ENCODE assay signal across 8 cellular contexts in genomic region chr7:29748286-29749099, GRCh38. TPM values are rescaled to one million over a fixed set of nuclear protein-coding genes. Genes with fewer than 3 reads are reported as not detected.
A peak's percentile ranks its signal among the peaks of the same experiment; 100 is the strongest.
DNase-seq lines count a peak whose midpoint lies in the region; ATAC-seq, FAIRE-seq and TF ChIP-seq lines count a peak whose summit lies in the region.

No MANE protein-coding gene starts in this region.

- H3K27ac ChIP-seq in Peyer's patch, result no peak overlapping the region
- H3K27ac ChIP-seq in esophagus muscularis mucosa (replicated peaks in 1 of 4), result no peak overlapping the region
- H3K27ac ChIP-seq in pancreas, result no peak overlapping the region
- H3K27ac ChIP-seq in CD4-positive, alpha-beta T cell (ENCODE audit: low read depth, low read length), result no peak overlapping the region

- no peak overlapping the region for H3K4me3 Mint-ChIP-seq in mesothelial cell of epicardium
- H3K4me3 Mint-ChIP-seq in CD4-positive, alpha-beta T cell, result no peak overlapping the region

- H3K4me1 ChIP-seq in Peyer's patch (no peaks in the 10 kb centered on the region), esophagus muscularis mucosa (peaks cover 0 to 7% (median 5%) of the 10 kb centered on the region in 4 donors), pancreas (peaks cover 0 to 2% (median 0%) of the 10 kb centered on the region in 3 donors)

- POLR2A ChIA-PET in CD4-positive, alpha-beta T cell (lab: Charles Lee), result no interaction called here

- no peaks in the 10 kb centered on the region for H3K27me3 Mint-ChIP-seq in mesothelial cell of epicardium (ENCODE audit: low read depth)
- H3K27me3 Mint-ChIP-seq in CD4-positive, alpha-beta T cell, result no peaks in the 10 kb centered on the region

- no peak overlapping the region for H3K4me3 ChIP-seq in Peyer's patch
- H3K4me3 ChIP-seq in esophagus muscularis mucosa, result no peak overlapping the region
- no peak overlapping the region for H3K4me3 ChIP-seq in pancreas

- no peaks in the 10 kb centered on the region for H3K36me3 ChIP-seq in Peyer's patch
- no peaks in the 10 kb centered on the region for H3K36me3 ChIP-seq in esophagus muscularis mucosa
- no peaks in the 10 kb centered on the region for H3K36me3 ChIP-seq in pancreas

- in situ Hi-C loops in Caki2 (cut with HindIII; ENCODE audit: low pct_unique_long_range_greater_than_20kb, low sequenced_read_pairs), result no loop called here

- peaks cover 14% of the 10 kb centered on the region for H3K4me1 Mint-ChIP-seq in mesothelial cell of epicardium
- no peaks in the 10 kb centered on the region for H3K4me1 Mint-ChIP-seq in CD4-positive, alpha-beta T cell (ENCODE audit: low read depth)

- no peaks in the 10 kb centered on the region for H3K36me3 Mint-ChIP-seq in mesothelial cell of epicardium
- H3K36me3 Mint-ChIP-seq in CD4-positive, alpha-beta T cell (ENCODE audit: low read depth), result no peaks in the 10 kb centered on the region

- no peak for TF ChIP-seq POLR2A in Peyer's patch (IDR thresholded peaks at IDR 0.05)
- TF ChIP-seq POLR2A in esophagus muscularis mucosa (IDR thresholded peaks at IDR 0.05; ENCODE audit: low read depth), result no peak

- ATAC-seq in pancreas (peak; percentile 78 to 94 (median 90)), GM18873 (IDR thresholded peaks at IDR 0.05; ENCODE audit: low FRiP score, unreplicated experiment) (no peak)
- no peak for ATAC-seq in CD4-positive, alpha-beta T cell (ENCODE audit: poor library complexity)

- TF ChIP-seq CTCF in LNCAP (IDR thresholded peaks at IDR 0.05), result peak; percentile 65
- TF ChIP-seq CTCF in Peyer's patch (IDR thresholded peaks at IDR 0.05), result peak in 4 of 6 experiments; percentile 23 to 45 (median 41)
- peak; percentile 38 to 60 (median 51) for TF ChIP-seq CTCF in esophagus muscularis mucosa (IDR thresholded peaks at IDR 0.05)
- TF ChIP-seq CTCF in pancreas (IDR thresholded peaks at IDR 0.05), result peak in 3 of 4 donors; percentile 22 to 41 (median 24)
- no peak for TF ChIP-seq CTCF in mesothelial cell of epicardium (IDR thresholded peaks at IDR 0.05; ENCODE audit: unreplicated experiment)
- no peak for TF ChIP-seq CTCF in CD4-positive, alpha-beta T cell (IDR thresholded peaks at IDR 0.05)

- H3K27ac Mint-ChIP-seq in mesothelial cell of epicardium, result no peak overlapping the region
- no peak overlapping the region for H3K27ac Mint-ChIP-seq in CD4-positive, alpha-beta T cell

- intact Hi-C loops in esophagus muscularis mucosa (cut with DNase I), result loop anchor here (2.0 kb wide), 1 partner anchor 172 kb away; no protein-coding TSS in a partner anchor
- intact Hi-C loops in pancreas (cut with DNase I), result no loop called here
- intact Hi-C loops in CD4-positive, alpha-beta T cell (cut with DNase I, micrococcal nuclease), result no loop called here

- TF ChIP-seq EP300 in esophagus muscularis mucosa (IDR thresholded peaks at IDR 0.05), result no peak

- H3K27me3 ChIP-seq in Peyer's patch (no peaks in the 10 kb centered on the region), esophagus muscularis mucosa (no peaks in the 10 kb centered on the region), pancreas (no peaks in the 10 kb centered on the region)
- H3K27me3 ChIP-seq in CD4-positive, alpha-beta T cell (ENCODE audit: control insufficient read depth, insufficient read depth, low read length), result no peaks in the 10 kb centered on the region

- H3K9me3 ChIP-seq in Peyer's patch (no peaks in the 10 kb centered on the region), esophagus muscularis mucosa (no peaks in the 10 kb centered on the region), pancreas (no peaks in the 10 kb centered on the region)
- no peaks in the 10 kb centered on the region for H3K9me3 ChIP-seq in CD4-positive, alpha-beta T cell (ENCODE audit: control insufficient read depth, low read length)

- 30% methylated on average over 3 of the region's 3 CpGs for WGBS in esophagus muscularis mucosa
- 17 to 27% methylated on average over 3 of the region's 3 CpGs for WGBS in pancreas, 2 donors

- FAIRE-seq in pancreas (lab: Jason Lieb, UNC), result peak; percentile 98

- H3K9me3 Mint-ChIP-seq in mesothelial cell of epicardium, result no peaks in the 10 kb centered on the region
- H3K9me3 Mint-ChIP-seq in CD4-positive, alpha-beta T cell, result no peaks in the 10 kb centered on the region

- DNase-seq in Caki2 (ENCODE audit: low read depth) (peak; percentile 33), Peyer's patch (no peak), esophagus muscularis mucosa (ENCODE audit: extremely low spot score) (no peak), pancreas (no peak), mesothelial cell of epicardium (ENCODE audit: low spot score in 2 of 2, unreplicated experiment in 2 of 2) (no peak)
- DNase-seq in CD4-positive, alpha-beta T cell, result no peak

- CTCF ChIA-PET in CD4-positive, alpha-beta T cell (lab: Charles Lee), result no interaction called here

RNA-seq across cellular contexts. Expression of gene WIPF3, which starts 57.8 kb away (rescaled TPM):
- 0.27 TPM in 1 of 2 replicates, not detected in the other for total RNA-seq in Caki2 (2014; rRNA removed; shearing (Covaris generic); ENCODE audit: low replicate concordance)
- total RNA-seq in Peyer's patch (1 to 10 TPM in 1 of 4 donors, under 1 TPM in 2, not detected in 1; 0.66 to 2.5 (median 0.83) TPM), esophagus muscularis mucosa (10 to 100 TPM in 1 of 4 donors, 1 to 10 TPM in 3; 3.3 to 10.4 (median 6.2) TPM), pancreas (1 to 10 TPM in 5 of 6 donors, under 1 TPM in 1; 0.98 to 4.6 (median 1.8) TPM), mesothelial cell of epicardium (7.1 to 7.9 TPM (median 7.3 TPM) in 3 replicates)
- 1 to 10 TPM; 1.1 to 1.6 TPM for polyA plus RNA-seq in pancreas
- total RNA-seq in CD4-positive, alpha-beta T cell, result not detected

Comparison
In these comparisons a context has a peak if more than half of its experiments do, and no peak if none do; other contexts are left out.
1. CTCF ChIP-seq: peak in LNCAP (single experiment), Peyer's patch (4 of 6), esophagus muscularis mucosa (3 of 3) and pancreas (3 of 4); none in mesothelial cell of epicardium (single experiment) and CD4-positive, alpha-beta T cell (single experiment).
2. ATAC-seq: peak in pancreas (4 of 4); none in GM18873 (single experiment) and CD4-positive, alpha-beta T cell (single experiment).